8 cellular contexts compared by ENCODE assay signal in the genomic region with DNA sequence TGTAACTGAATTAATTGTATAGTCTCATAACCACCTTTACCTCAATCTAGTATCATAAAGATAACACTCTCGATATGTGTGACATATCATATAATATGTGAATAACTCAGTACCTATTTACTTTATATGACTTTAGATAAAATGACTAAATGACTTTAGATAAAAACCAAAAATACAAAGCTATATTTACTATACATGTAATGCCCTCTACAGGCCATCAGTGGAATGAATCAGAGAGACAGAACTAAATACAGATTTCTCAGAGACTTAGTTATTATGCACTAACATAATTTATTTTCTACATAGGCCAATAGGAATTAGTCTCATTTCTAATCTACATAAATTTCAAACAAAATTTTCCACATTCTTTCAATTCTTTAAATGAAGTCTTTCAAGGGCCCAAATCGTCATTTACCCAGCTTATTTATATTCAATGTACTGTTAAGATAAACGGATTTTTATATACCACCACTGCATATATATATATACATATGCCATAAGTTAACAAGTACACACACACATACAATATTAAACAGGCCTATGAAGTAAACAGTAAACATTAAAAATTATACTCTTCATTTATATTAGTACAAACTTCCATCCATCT.
DNase-seq lines count a peak whose midpoint lies in the region; ATAC-seq, FAIRE-seq and TF ChIP-seq lines count a peak whose summit lies in the region.

No MANE protein-coding gene starts in this region.

- peak; percentile 38 to 43 for TF ChIP-seq CTCF in endothelial cell of umbilical vein (IDR thresholded peaks at IDR 0.05; ENCODE audit: extremely low read depth in 1 of 2, insufficient read depth in 1 of 2, low read depth in 1 of 2, low read length in 2 of 2)
- TF ChIP-seq CTCF in stomach (IDR thresholded peaks at IDR 0.05) = peak in 4 of 7 experiments; percentile 29 to 66 (median 43)
- TF ChIP-seq CTCF in gastrocnemius medialis (IDR thresholded peaks at IDR 0.05 in 4 of 5, conservative IDR thresholded peaks at IDR 0.05 in 1 of 5) = peak in 2 of 5 experiments; percentile 41 to 54

- H3K9me1 ChIP-seq in endothelial cell of umbilical vein (replicated peaks; ENCODE audit: control insufficient read depth, extremely low read depth, insufficient read depth, low read length) = peaks cover 2% of the 10 kb centered on the region

- H3K4me2 ChIP-seq in endothelial cell of umbilical vein (ENCODE audit: insufficient read depth, low read length) = no peak overlapping the region

- intact Hi-C loops in endothelial cell of umbilical vein (cut with micrococcal nuclease) (loop anchor here (10.0 kb wide), 1 partner anchor 259 kb away; no protein-coding TSS in a partner anchor), stomach (cut with DNase I; ENCODE audit: low total_unique reads) (no loop called here), gastrocnemius medialis (cut with DNase I; ENCODE audit: low total_unique reads) (no loop called here)

- in situ Hi-C loops in gastrocnemius medialis (cut with MboI; ENCODE audit: low sequenced_read_pairs in 4 of 4) = no loop called here

- no TSS peak for BruUV-seq in endothelial cell of umbilical vein (replicated peaks; lab: Mats Ljungman, UMichigan)

- dilution Hi-C loops in endothelial cell of umbilical vein (cut with MboI; ENCODE audit: extremely low pct_ligation_motif_present, low sequenced_read_pairs) = no loop called here

- H3K27me3 ChIP-seq in endothelial cell of umbilical vein (ENCODE audit: control insufficient read depth in 2 of 2, insufficient read depth in 2 of 2, low read length in 2 of 2) = no peaks in the 10 kb centered on the region
- no peaks in the 10 kb centered on the region for H3K27me3 ChIP-seq in stomach
- no peaks in the 10 kb centered on the region for H3K27me3 ChIP-seq in gastrocnemius medialis

- H3K9me3 ChIP-seq in endothelial cell of umbilical vein (replicated peaks; ENCODE audit: control insufficient read depth, insufficient read depth, low read length) = no peaks in the 10 kb centered on the region
- H3K9me3 ChIP-seq in stomach = no peaks in the 10 kb centered on the region
- no peaks in the 10 kb centered on the region for H3K9me3 ChIP-seq in gastrocnemius medialis

- H4K20me1 ChIP-seq in endothelial cell of umbilical vein (replicated peaks; ENCODE audit: control insufficient read depth, extremely low read depth, insufficient read depth, low read length) = no peaks in the 10 kb centered on the region

- no peak overlapping the region for H3K9ac ChIP-seq in endothelial cell of umbilical vein (replicated peaks; ENCODE audit: extremely low read depth, insufficient read depth, low read length)

- H2AFZ ChIP-seq in endothelial cell of umbilical vein (ENCODE audit: low read depth, low read length) = no peak overlapping the region

- TF ChIP-seq POLR2A in endothelial cell of umbilical vein (IDR thresholded peaks at IDR 0.05; ENCODE audit: low read depth, low read length) = no peak
- no peak for TF ChIP-seq POLR2A in stomach (IDR thresholded peaks at IDR 0.05)
- TF ChIP-seq POLR2A in gastrocnemius medialis (IDR thresholded peaks at IDR 0.05) = no peak

- POLR2A ChIA-PET in endothelial cell of umbilical vein (lab: Charles Lee) = no interaction called here

- H3K4me3 ChIP-seq in endothelial cell of umbilical vein (replicated peaks in 1 of 3; ENCODE audit: insufficient read depth in 1 of 3, low read depth in 1 of 3, low read length in 3 of 3) = no peak overlapping the region
- no peak overlapping the region for H3K4me3 ChIP-seq in stomach
- H3K4me3 ChIP-seq in gastrocnemius medialis = no peak overlapping the region

- ATAC-seq in HG03108 (IDR thresholded peaks at IDR 0.05; ENCODE audit: unreplicated experiment) (no peak), gastrocnemius medialis (no peak)

- no peaks in the 10 kb centered on the region for H3K79me2 ChIP-seq in endothelial cell of umbilical vein (ENCODE audit: control insufficient read depth, insufficient read depth, low read length)

- H3K4me1 ChIP-seq in endothelial cell of umbilical vein (ENCODE audit: control insufficient read depth, extremely low read depth, insufficient read depth, low read length) = no peaks in the 10 kb centered on the region
- no peaks in the 10 kb centered on the region for H3K4me1 ChIP-seq in stomach
- peaks cover 0 to 9% of the 10 kb centered on the region in 2 donors for H3K4me1 ChIP-seq in gastrocnemius medialis

- CTCF ChIA-PET in endothelial cell of umbilical vein (lab: Charles Lee) = interaction anchor here (0.5 to 2.8 kb wide), 48 partner anchors 9 to 1186 kb away, joined by 3 to 55 read pairs (median 4); no protein-coding TSS in a partner anchor

- no peak for TF ChIP-seq EP300 in stomach (IDR thresholded peaks at IDR 0.05)

- H3K27ac ChIP-seq in endothelial cell of umbilical vein (ENCODE audit: insufficient read depth, low read depth, low read length) (no peak overlapping the region), stomach (no peak overlapping the region), gastrocnemius medialis (no peak overlapping the region)

- DNase-seq in NCI-H82 (lab: John Stamatoyannopoulos, UW) (peak; percentile 47), NCI-H82 treated with DMSO at 0.1 percent for 48 hours (lab: John Stamatoyannopoulos, UW; ENCODE audit: unreplicated experiment) (no peak), NCI-H1694 (lab: John Stamatoyannopoulos, UW) (peak; percentile 3), endothelial cell of umbilical vein (ENCODE audit: low read depth, low spot score) (peak; percentile 43), stomach (no peak), gastrocnemius medialis (no peak)
- no peak for DNase-seq in stimulated activated CD4-positive, alpha-beta T cell treated with anti-CD3 and anti-CD28 coated beads, Interleukin-4, amount 100 ng/mL, for 4 hours

- no peaks in the 10 kb centered on the region for H3K36me3 ChIP-seq in endothelial cell of umbilical vein (ENCODE audit: control insufficient read depth in 2 of 2, extremely low read depth in 1 of 2, insufficient read depth in 2 of 2, low read length in 2 of 2)
- no peaks in the 10 kb centered on the region for H3K36me3 ChIP-seq in stomach
- H3K36me3 ChIP-seq in gastrocnemius medialis = no peaks in the 10 kb centered on the region

- 45 to 59% (median 50%) methylated on average over 3 of the region's 3 CpGs for WGBS in stomach, 5 donors

- FAIRE-seq in endothelial cell of umbilical vein (lab: Jason Lieb, UNC) = no peak

TF ChIP-seq in endothelial cell of umbilical vein, 7 proteins besides CTCF, POLR2A, EP300 and RAD21:
- no peak for TF ChIP-seq JUN (IDR thresholded peaks at IDR 0.05; ENCODE audit: borderline replicate concordance, insufficient read depth, insufficient read length, low read depth)
- TF ChIP-seq FOS (IDR thresholded peaks at IDR 0.05; ENCODE audit: borderline replicate concordance, insufficient read depth, low read length) = no peak
- no peak for TF ChIP-seq MYC (IDR thresholded peaks at IDR 0.05; ENCODE audit: low read depth, low read length)
- TF ChIP-seq GATA2 (IDR thresholded peaks at IDR 0.05; ENCODE audit: insufficient read depth, insufficient read length, low read depth, low read length) = no peak
- TF ChIP-seq POLR2AphosphoS5 (IDR thresholded peaks at IDR 0.05; ENCODE audit: insufficient read depth, low read depth, low read length) = no peak
- TF ChIP-seq, protein P1, sequence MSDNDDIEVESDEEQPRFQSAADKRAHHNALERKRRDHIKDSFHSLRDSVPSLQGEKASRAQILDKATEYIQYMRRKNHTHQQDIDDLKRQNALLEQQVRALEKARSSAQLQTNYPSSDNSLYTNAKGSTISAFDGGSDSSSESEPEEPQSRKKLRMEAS (IDR thresholded peaks at IDR 0.05; ENCODE audit: insufficient read depth, insufficient read length) = no peak
- TF ChIP-seq EZH2 (IDR thresholded peaks at IDR 0.05; ENCODE audit: borderline replicate concordance, low read depth, low read length, severe bottlenecking) = no peak

Comparison
In these comparisons a context has a peak if more than half of its experiments do, and no peak if none do; other contexts are left out.
1. DNase-seq: peak in NCI-H82 (single experiment), NCI-H1694 (single experiment) and endothelial cell of umbilical vein (single experiment); none in NCI-H82 treated with DMSO at 0.1 percent for 48 hours (single experiment), stomach (single experiment), stimulated activated CD4-positive, alpha-beta T cell treated with anti-CD3 and anti-CD28 coated beads, Interleukin-4, amount 100 ng/mL, for 4 hours (0 of 2) and gastrocnemius medialis (0 of 2).